ENCODE assay signal across 9 cellular contexts in the genomic region with DNA sequence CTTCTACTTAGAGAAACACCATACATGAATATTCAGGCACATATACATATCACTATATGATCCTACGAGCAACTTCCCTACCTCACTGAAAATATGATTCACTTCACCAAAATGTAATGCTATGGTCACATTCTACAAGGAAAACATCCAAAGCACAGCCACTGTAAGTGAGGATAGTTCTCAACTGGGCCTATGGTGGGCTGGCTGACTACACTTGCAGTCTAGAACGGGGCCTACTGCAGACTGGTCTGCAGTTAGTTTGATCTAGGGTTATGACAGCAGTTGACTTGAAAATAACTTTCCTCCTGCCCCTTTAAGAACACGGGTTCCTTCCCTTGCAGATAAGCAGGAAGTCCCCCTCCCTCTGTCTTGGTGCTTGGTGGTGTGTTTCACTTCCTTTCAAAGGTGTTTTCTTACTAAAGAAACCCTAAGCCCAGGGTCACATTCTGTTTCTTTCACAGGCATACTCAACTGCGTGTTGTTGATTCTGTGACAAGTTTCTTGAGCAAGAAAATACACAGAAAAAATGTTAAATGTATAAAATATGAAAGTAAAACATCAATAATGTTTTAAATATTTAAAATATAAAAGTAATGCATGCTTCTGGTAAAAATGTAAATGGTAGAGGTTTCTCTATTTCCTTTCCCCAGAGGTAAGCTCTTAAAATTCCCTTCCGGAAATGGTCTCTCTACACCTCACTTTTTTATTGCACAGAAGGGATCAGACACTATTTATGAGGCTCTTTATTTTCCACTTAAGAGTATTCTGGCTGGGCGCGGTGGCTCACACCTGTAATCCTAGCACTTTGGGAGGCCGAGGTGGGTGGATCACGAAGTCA. TPM values are rescaled to one million over a fixed set of nuclear protein-coding genes. Genes with fewer than 3 reads are reported as not detected.
A peak's percentile ranks its signal among the peaks of the same experiment; 100 is the strongest.
DNase-seq lines count a peak whose midpoint lies in the region; ATAC-seq and TF ChIP-seq lines count a peak whose summit lies in the region.
"Had no signal": no experiment of that assay in that cellular context is flagged by ENCODE, and none has a peak within 500 bp of the region (broad histone marks: within the 10 kb centered on the region; RNA-seq: fewer than 3 reads in every experiment).

No MANE protein-coding gene starts in this region.

- no peaks in the 10 kb centered on the region for H3K9me3 Mint-ChIP-seq in activated naive CD4-positive, alpha-beta T cell treated with anti-CD3 and anti-CD28 coated beads, Interleukin-2, amount 10 ng/mL, durations not matched to agents 7 days and 5 days

- intact Hi-C loops in Right ventricle myocardium inferior (cut with DNase I) (no loop called here), cardiac septum (cut with DNase I) (no loop called here)

- H3K4me3 Mint-ChIP-seq in activated naive CD4-positive, alpha-beta T cell treated with anti-CD3 and anti-CD28 coated beads, Interleukin-2, amount 10 ng/mL, durations not matched to agents 7 days and 5 days, result peak overlapping the region; percentile 81

- CTCF ChIA-PET in activated naive CD4-positive, alpha-beta T cell treated with anti-CD3 and anti-CD28 coated beads, Interleukin-2, amount 10 ng/mL, durations not matched to agents 7 days and 5 days (lab: Charles Lee), result interaction anchor here (0.9 to 2.3 kb wide), 4 partner anchors 10 to 136 kb away, joined by 4 to 14 read pairs (median 4); no protein-coding TSS in a partner anchor

- no peak for TF ChIP-seq CTCF in OCI-LY1 (IDR thresholded peaks at IDR 0.05; ENCODE audit: low read length)

- H3K4me1 Mint-ChIP-seq in activated naive CD4-positive, alpha-beta T cell treated with anti-CD3 and anti-CD28 coated beads, Interleukin-2, amount 10 ng/mL, durations not matched to agents 7 days and 5 days, result peaks cover 80% of the 10 kb centered on the region

- H3K9me2 ChIP-seq in OCI-LY1 (ENCODE audit: low read depth, low read length), result no peaks in the 10 kb centered on the region

- H3K9me3 ChIP-seq in OCI-LY1 (ENCODE audit: low read length), result no peaks in the 10 kb centered on the region

- H3K27ac ChIP-seq in OCI-LY1 (ENCODE audit: low read depth, low read length, poor library complexity, severe bottlenecking), result peak overlapping the region; percentile 100

- H3K36me3 ChIP-seq in OCI-LY1 (ENCODE audit: insufficient read depth, low read length), result no peaks in the 10 kb centered on the region

- H3K79me2 ChIP-seq in OCI-LY1 (ENCODE audit: insufficient read depth, low read length), result no peaks in the 10 kb centered on the region

- H4K20me1 ChIP-seq in OCI-LY1 (ENCODE audit: insufficient read depth, low read length), result no peaks in the 10 kb centered on the region

- H2AFZ ChIP-seq in OCI-LY1 (ENCODE audit: low read length), result no peak overlapping the region

- H3K36me3 Mint-ChIP-seq in activated naive CD4-positive, alpha-beta T cell treated with anti-CD3 and anti-CD28 coated beads, Interleukin-2, amount 10 ng/mL, durations not matched to agents 7 days and 5 days, result peaks cover 3% of the 10 kb centered on the region

- peak overlapping the region; percentile 99 for H3K27ac Mint-ChIP-seq in activated naive CD4-positive, alpha-beta T cell treated with anti-CD3 and anti-CD28 coated beads, Interleukin-2, amount 10 ng/mL, durations not matched to agents 7 days and 5 days

- peaks cover 76% of the 10 kb centered on the region for H3K4me1 ChIP-seq in OCI-LY1 (ENCODE audit: insufficient read depth, low read length, severe bottlenecking)

- no peaks in the 10 kb centered on the region for H3K27me3 Mint-ChIP-seq in activated naive CD4-positive, alpha-beta T cell treated with anti-CD3 and anti-CD28 coated beads, Interleukin-2, amount 10 ng/mL, durations not matched to agents 7 days and 5 days

- DNase-seq in Right ventricle myocardium inferior (ENCODE audit: missing footprints), result no peak
- DNase-seq in cardiac septum (ENCODE audit: low spot score), result no peak
- peak; percentile 72 for DNase-seq in activated naive CD4-positive, alpha-beta T cell treated with anti-CD3 and anti-CD28 coated beads, Interleukin-2, amount 10 ng/mL, durations not matched to agents 7 days and 5 days
- peak; percentile 29 for DNase-seq in iPS-NIHi11 (ENCODE audit: low spot score)
- DNase-seq in stimulated activated naive CD8-positive, alpha-beta T cell treated with anti-CD3 and anti-CD28 coated beads, Interleukin-15, Interleukin-2, amounts not matched to agents 100 U/mL and 50 U/mL, for 24 hours, result no peak
- DNase-seq in NCI-H187 (lab: John Stamatoyannopoulos, UW), result no peak

- H3K27me3 ChIP-seq in OCI-LY1 (ENCODE audit: insufficient read depth, low read length), result no peaks in the 10 kb centered on the region

- 0 out of 2 replicates have a peak, but pooled peaks cover 8% of the 10 kb centered on the region for H3F3A ChIP-seq in OCI-LY1 (ENCODE audit: insufficient read depth, low read length)

- ATAC-seq in Right ventricle myocardium inferior (peak; percentile 37), HG02943 (IDR thresholded peaks at IDR 0.05; ENCODE audit: low read depth, unreplicated experiment) (peak; percentile 87)
- ATAC-seq in stimulated activated naive CD8-positive, alpha-beta T cell treated with anti-CD3 and anti-CD28 coated beads, Interleukin-15, Interleukin-2, amounts not matched to agents 100 U/mL and 50 U/mL, for 24 hours, result peak; percentile 65

- H3K4me3 ChIP-seq in OCI-LY1 (ENCODE audit: low read depth, low read length, poor library complexity, severe bottlenecking), result peak overlapping the region; percentile 45

- peak overlapping the region; percentile 64 for H3K4me2 ChIP-seq in OCI-LY1 (ENCODE audit: low read length)

- H3K9ac ChIP-seq in OCI-LY1 (ENCODE audit: low read length), result peak overlapping the region; percentile 76

RNA-seq across cellular contexts. Expression of a gene that starts 18.0 kb away (rescaled TPM):
- total RNA-seq in Right ventricle myocardium inferior (1,134 TPM), cardiac septum (921 TPM)

RNA-seq across cellular contexts. Expression of a gene that starts 50.5 kb away (rescaled TPM):
- total RNA-seq in Right ventricle myocardium inferior (1.5 TPM), cardiac septum (0.65 TPM)
- total RNA-seq: glomerular endothelial cell had no signal

Comparison
In these comparisons a context has a peak if more than half of its experiments do, and no peak if none do; other contexts are left out.
1. ATAC-seq: peak in every context shown above with its lines; median percentile 87 in HG02943; 65 in stimulated activated naive CD8-positive, alpha-beta T cell treated with anti-CD3 and anti-CD28 coated beads, Interleukin-15, Interleukin-2, amounts not matched to agents 100 U/mL and 50 U/mL, for 24 hours; 37 in Right ventricle myocardium inferior.
2. DNase-seq: peak in activated naive CD4-positive, alpha-beta T cell treated with anti-CD3 and anti-CD28 coated beads, Interleukin-2, amount 10 ng/mL, durations not matched to agents 7 days and 5 days (single experiment) and iPS-NIHi11 (single experiment); none in Right ventricle myocardium inferior (single experiment), cardiac septum (single experiment), stimulated activated naive CD8-positive, alpha-beta T cell treated with anti-CD3 and anti-CD28 coated beads, Interleukin-15, Interleukin-2, amounts not matched to agents 100 U/mL and 50 U/mL, for 24 hours (single experiment) and NCI-H187 (0 of 2).